Comparison of ENCODE assay signal across 6 cellular contexts in the genomic region with DNA sequence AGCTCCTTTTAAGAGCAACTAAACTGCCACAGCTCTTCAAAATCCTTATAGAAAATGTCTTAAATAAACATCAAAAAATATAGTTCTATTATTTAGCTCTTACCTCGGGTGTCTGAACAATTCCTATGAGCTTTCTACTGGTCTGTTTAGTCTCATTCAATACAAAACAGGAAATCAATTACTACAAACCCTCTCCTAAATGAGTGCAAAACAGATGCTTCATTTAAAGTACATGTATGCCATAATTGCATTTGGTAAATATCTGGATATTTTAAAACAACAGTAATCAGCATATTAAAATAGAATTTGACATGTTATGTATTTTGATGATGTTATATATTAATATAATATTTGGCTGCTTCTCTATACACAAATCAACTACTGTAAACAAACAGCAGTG.
"Had no signal": no experiment of that assay in that cellular context is flagged by ENCODE, and none has a peak within 500 bp of the region (broad histone marks: within the 10 kb centered on the region; RNA-seq: fewer than 3 reads in every experiment).

No MANE protein-coding gene starts in this region.

- ATAC-seq: GM23338, K562 had no signal

- H3K4me3 ChIP-seq: GM23338, K562 had no signal

- DNase-seq: H9, HCEC 1CT, IMR-90, KG1 had no signal

- H2AFZ ChIP-seq: GM23338 had no signal

- H3K4me2 ChIP-seq: GM23338 had no signal
